Comparison of ENCODE assay signal across 19 cellular contexts in the genomic region with DNA sequence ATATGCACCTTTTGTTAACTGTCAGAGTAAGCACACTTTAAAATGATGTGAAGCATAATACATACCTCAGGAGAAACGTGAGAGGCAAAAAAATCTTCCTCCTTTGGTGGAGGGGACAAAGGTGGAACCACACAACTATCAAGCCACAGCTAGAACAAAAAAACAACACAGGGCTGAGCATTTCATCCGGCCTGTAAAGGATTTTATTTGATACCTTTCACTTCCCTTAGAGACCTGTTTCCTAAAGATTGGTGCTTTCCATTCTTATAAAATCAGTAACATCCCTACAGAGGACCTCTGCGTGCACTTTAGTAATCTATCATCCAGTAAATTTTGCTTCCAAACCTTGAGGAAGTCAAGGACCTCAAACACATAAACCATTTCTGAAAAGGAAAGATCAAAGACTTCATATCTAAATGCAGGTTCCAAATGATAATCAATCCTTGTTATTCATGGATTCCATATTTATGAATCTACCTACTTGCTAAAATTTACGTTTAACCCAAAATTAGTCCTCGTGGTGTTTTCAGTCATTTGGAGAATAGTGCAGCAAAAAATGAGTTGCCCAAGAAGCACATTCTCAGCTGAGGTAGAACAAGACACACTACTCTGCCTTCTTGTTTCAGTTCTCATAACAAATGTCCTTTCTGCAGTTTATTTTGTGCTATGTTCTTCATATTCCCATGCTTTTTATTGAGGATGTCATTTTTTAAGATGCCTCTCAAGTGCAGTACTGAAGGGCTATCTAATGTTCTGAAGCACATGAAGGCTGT. TPM values are rescaled to one million over a fixed set of nuclear protein-coding genes. Genes with fewer than 3 reads are reported as not detected.
DNase-seq lines count a peak whose midpoint lies in the region; ATAC-seq, FAIRE-seq and TF ChIP-seq lines count a peak whose summit lies in the region.
"Had no signal": no experiment of that assay in that cellular context is flagged by ENCODE, and none has a peak within 500 bp of the region (broad histone marks: within the 10 kb centered on the region; RNA-seq: fewer than 3 reads in every experiment).

No MANE protein-coding gene starts in this region.

- no peak overlapping the region for H3K4me3 Mint-ChIP-seq in neural progenitor cell
- H3K4me3 Mint-ChIP-seq: CD8-positive, alpha-beta T cell had no signal

- H4K20me1 ChIP-seq in endothelial cell of umbilical vein (replicated peaks; ENCODE audit: control insufficient read depth, extremely low read depth, insufficient read depth, low read length): no peaks in the 10 kb centered on the region
- no peaks in the 10 kb centered on the region for H4K20me1 ChIP-seq in neural progenitor cell (ENCODE audit: low read depth)

- peaks cover 4% of the 10 kb centered on the region for H3K4me1 ChIP-seq in endothelial cell of umbilical vein (ENCODE audit: control insufficient read depth, extremely low read depth, insufficient read depth, low read length)
- H3K4me1 ChIP-seq in neural progenitor cell: no peaks in the 10 kb centered on the region
- H3K4me1 ChIP-seq in psoas muscle: no peaks in the 10 kb centered on the region
- H3K4me1 ChIP-seq: BE2C had no signal

- CTCF ChIA-PET in endothelial cell of umbilical vein (lab: Charles Lee): interaction anchor here (0.8 to 1.0 kb wide), 2 partner anchors 13 to 14 kb away, joined by 3 read pairs; no protein-coding TSS in a partner anchor

- no peak for TF ChIP-seq CTCF in GM06990 (IDR thresholded peaks at IDR 0.05; ENCODE audit: insufficient read depth, low read length, poor library complexity, severe bottlenecking)
- TF ChIP-seq CTCF in endothelial cell of umbilical vein (IDR thresholded peaks at IDR 0.05; ENCODE audit: extremely low read depth in 1 of 2, insufficient read depth in 1 of 2, low read depth in 1 of 2, low read length in 2 of 2): no peak
- TF ChIP-seq CTCF in neural progenitor cell (IDR thresholded peaks at IDR 0.05): no peak
- TF ChIP-seq CTCF in psoas muscle (IDR thresholded peaks at IDR 0.05): no peak

- no peaks in the 10 kb centered on the region for H3K79me2 ChIP-seq in endothelial cell of umbilical vein (ENCODE audit: control insufficient read depth, insufficient read depth, low read length)
- H3K79me2 ChIP-seq in neural progenitor cell (ENCODE audit: low read depth): no peaks in the 10 kb centered on the region

- H3K27ac ChIP-seq in endothelial cell of umbilical vein (ENCODE audit: insufficient read depth, low read depth, low read length) (no peak overlapping the region), neural progenitor cell (no peak overlapping the region), psoas muscle (no peak overlapping the region)
- H3K27ac ChIP-seq: A549, C4-2B, GM23248 had no signal

- 77 to 83% (median 79%) methylated on average over 5 of the region's 5 CpGs for WGBS in psoas muscle, 3 donors

- H3K4me3 ChIP-seq in GM06990 (replicated peaks; ENCODE audit: low read depth, low read length) (no peak overlapping the region), endothelial cell of umbilical vein (replicated peaks in 1 of 3; ENCODE audit: insufficient read depth in 1 of 3, low read depth in 1 of 3, low read length in 3 of 3) (no peak overlapping the region), H7 (ENCODE audit: insufficient read depth, low read depth, low read length) (no peak overlapping the region), neural progenitor cell (no peak overlapping the region), psoas muscle (no peak overlapping the region)
- H3K4me3 ChIP-seq: A549, GM23248, K562 had no signal

- H3K9me3 ChIP-seq in endothelial cell of umbilical vein (replicated peaks; ENCODE audit: control insufficient read depth, insufficient read depth, low read length) (no peaks in the 10 kb centered on the region), neural progenitor cell (ENCODE audit: low read depth) (no peaks in the 10 kb centered on the region), psoas muscle (no peaks in the 10 kb centered on the region)
- H3K9me3 ChIP-seq: A549, BE2C had no signal

- no TSS peak for BruUV-seq in endothelial cell of umbilical vein (replicated peaks; lab: Mats Ljungman, UMichigan)

- H2AFZ ChIP-seq in endothelial cell of umbilical vein (ENCODE audit: low read depth, low read length): no peak overlapping the region
- H2AFZ ChIP-seq in neural progenitor cell (replicated peaks): no peak overlapping the region
- H2AFZ ChIP-seq: GM23248 had no signal

- DNase-seq in GM06990 (ENCODE audit: extremely low read depth, insufficient read length) (peak; percentile 35), GM12891 (ENCODE audit: insufficient read length, low spot score) (no peak), endothelial cell of umbilical vein (ENCODE audit: low read depth, low spot score) (no peak), H7 (no peak), neural progenitor cell (ENCODE audit: low spot score) (no peak), psoas muscle (no peak)
- DNase-seq: BE2C; CD8-positive, alpha-beta T cell; COR-L47; DMS153; GM23248; Karpas-422 had no signal

- H3K36me3 ChIP-seq in GM06990 (ENCODE audit: control insufficient read depth, insufficient read depth, low read length) (peaks cover 8% of the 10 kb centered on the region), endothelial cell of umbilical vein (ENCODE audit: control insufficient read depth in 2 of 2, extremely low read depth in 1 of 2, insufficient read depth in 2 of 2, low read length in 2 of 2) (peaks cover 2 to 5% of the 10 kb centered on the region in 2 experiments), H7 (replicated peaks; ENCODE audit: control insufficient read depth, insufficient read depth, low read length) (peaks cover 4% of the 10 kb centered on the region), neural progenitor cell (peaks cover 5% of the 10 kb centered on the region), psoas muscle (ENCODE audit: insufficient read depth in 1 of 2, low read depth in 1 of 2) (peaks cover 0 to 82% of the 10 kb centered on the region in 2 donors)
- H3K36me3 ChIP-seq: BE2C had no signal

- POLR2A ChIA-PET in endothelial cell of umbilical vein (lab: Charles Lee): no interaction called here

- peak; percentile 89 for FAIRE-seq in GM12891 (lab: Jason Lieb, UNC)
- peak; percentile 18 for FAIRE-seq in endothelial cell of umbilical vein (lab: Jason Lieb, UNC)
- FAIRE-seq: A549, D721Med, H54, K562 had no signal

- dilution Hi-C loops in endothelial cell of umbilical vein (cut with MboI; ENCODE audit: extremely low pct_ligation_motif_present, low sequenced_read_pairs): no loop called here

- no peak for TF ChIP-seq POLR2A in GM12891 (IDR thresholded peaks at IDR 0.05; ENCODE audit: low read depth, low read length)
- no peak for TF ChIP-seq POLR2A in endothelial cell of umbilical vein (IDR thresholded peaks at IDR 0.05; ENCODE audit: low read depth, low read length)

- H3K9ac ChIP-seq in endothelial cell of umbilical vein (replicated peaks; ENCODE audit: extremely low read depth, insufficient read depth, low read length) (no peak overlapping the region), neural progenitor cell (no peak overlapping the region)
- H3K9ac ChIP-seq: GM23248 had no signal

- H3K27me3 ChIP-seq in GM06990 (replicated peaks; ENCODE audit: control insufficient read depth, insufficient read depth, low read length) (no peaks in the 10 kb centered on the region), endothelial cell of umbilical vein (ENCODE audit: control insufficient read depth in 2 of 2, insufficient read depth in 2 of 2, low read length in 2 of 2) (no peaks in the 10 kb centered on the region), H7 (ENCODE audit: control insufficient read depth, insufficient read depth, low read length) (no peaks in the 10 kb centered on the region), neural progenitor cell (no peaks in the 10 kb centered on the region), psoas muscle (ENCODE audit: insufficient read depth in 3 of 3, low read length in 2 of 3) (no peaks in the 10 kb centered on the region)
- H3K27me3 ChIP-seq: BE2C had no signal

- H3F3A ChIP-seq in neural progenitor cell (ENCODE audit: low read depth): no peaks in the 10 kb centered on the region

- no peaks in the 10 kb centered on the region for H3K27me3 Mint-ChIP-seq in neural progenitor cell (ENCODE audit: insufficient read depth, low read depth)

- H3K4me2 ChIP-seq in endothelial cell of umbilical vein (ENCODE audit: insufficient read depth, low read length): no peak overlapping the region
- H3K4me2 ChIP-seq in neural progenitor cell: no peak overlapping the region
- H3K4me2 ChIP-seq: A549 had no signal

- ATAC-seq in HG02870 (IDR thresholded peaks at IDR 0.05; ENCODE audit: unreplicated experiment) (peak; percentile 53), GM21526 (IDR thresholded peaks at IDR 0.05; ENCODE audit: low FRiP score, unreplicated experiment) (no peak), psoas muscle (no peak)
- ATAC-seq: A549; CD8-positive, alpha-beta T cell; K562 had no signal

- intact Hi-C loops in endothelial cell of umbilical vein (cut with micrococcal nuclease) (no loop called here), psoas muscle (cut with DNase I) (no loop called here)

- H3K36me3 Mint-ChIP-seq in neural progenitor cell: peaks cover 11% of the 10 kb centered on the region

- no peaks in the 10 kb centered on the region for H3K9me3 Mint-ChIP-seq in neural progenitor cell
- H3K9me3 Mint-ChIP-seq: CD8-positive, alpha-beta T cell had no signal

- H3K9me1 ChIP-seq in endothelial cell of umbilical vein (replicated peaks; ENCODE audit: control insufficient read depth, extremely low read depth, insufficient read depth, low read length): no peaks in the 10 kb centered on the region

- no peaks in the 10 kb centered on the region for H3K4me1 Mint-ChIP-seq in neural progenitor cell

- no peak overlapping the region for H3K27ac Mint-ChIP-seq in neural progenitor cell

TF ChIP-seq in GM12891, 5 proteins besides CTCF, POLR2A, EP300 and RAD21:
- no peak for TF ChIP-seq PAX5 (IDR thresholded peaks at IDR 0.05; ENCODE audit: insufficient read depth, low read length, severe bottlenecking)
- TF ChIP-seq SPI1 (IDR thresholded peaks at IDR 0.05; ENCODE audit: low read depth, low read length): peak; percentile 55

TF ChIP-seq in endothelial cell of umbilical vein, 7 proteins besides CTCF, POLR2A, EP300 and RAD21 (continues in another document):
- no peak for TF ChIP-seq POLR2AphosphoS5 (IDR thresholded peaks at IDR 0.05; ENCODE audit: insufficient read depth, low read depth, low read length)

RNA-seq across cellular contexts. Expression of a gene that starts 22.7 kb away (rescaled TPM):
- polyA plus RNA-seq in GM12891 (2012; ENCODE audit: low read depth, missing spikeins): 31.4 TPM
- 33.4 and 40.2 TPM in 2 replicates for total RNA-seq in endothelial cell of umbilical vein
- polyA plus RNA-seq in endothelial cell of umbilical vein: 23.6 and 29.1 TPM in 2 replicates
- 23.4 and 26.7 TPM in 2 replicates for polyA plus RNA-seq in endothelial cell of umbilical vein (2011; cell fraction: cytosol; rRNA removed)
- 37.7 and 42.1 TPM in 2 replicates for polyA plus RNA-seq in endothelial cell of umbilical vein (2011; cell fraction: nucleus; rRNA removed)
- 26.1 and 27.9 TPM in 2 replicates for polyA plus RNA-seq in endothelial cell of umbilical vein (2012)
- polyA minus RNA-seq in endothelial cell of umbilical vein: 37.5 and 39.3 TPM in 2 replicates
- polyA minus RNA-seq in endothelial cell of umbilical vein (2011; cell fraction: cytosol; rRNA and poly(A)+ RNA removed): 10.3 TPM
- polyA minus RNA-seq in endothelial cell of umbilical vein (2011; cell fraction: nucleus; rRNA and poly(A)+ RNA removed): 26.4 and 28.7 TPM in 2 replicates
- 19.7 and 28.9 TPM in 2 replicates for total RNA-seq in H7 (2014; rRNA removed; shearing (Covaris generic))
- total RNA-seq in neural progenitor cell (ENCODE audit: low replicate concordance): 41.3 and 53.9 TPM in 2 replicates
- total RNA-seq in psoas muscle: 10 to 100 TPM; 19.7 to 36.1 (median 25.8) TPM
- polyA plus RNA-seq in psoas muscle: 10 to 100 TPM; 18.4 to 25.0 (median 20.1) TPM
